In genomic region chr2:109243526-109244425, GRCh38 we compare ENCODE assay signal across 2 cellular contexts.
TF ChIP-seq lines count a peak whose summit lies in the region.

No MANE protein-coding gene starts in this region.

TF ChIP-seq in SK-N-SH, 30 proteins besides CTCF, POLR2A, EP300 and RAD21 (continued from another document):
- no peak for TF ChIP-seq POLR2AphosphoS5 (IDR thresholded peaks at IDR 0.05; ENCODE audit: low read depth, low read length)
- no peak for TF ChIP-seq TAF1 (IDR thresholded peaks at IDR 0.05; ENCODE audit: borderline replicate concordance, low read depth, low read length)
- no peak for TF ChIP-seq CHD2 (IDR thresholded peaks at IDR 0.05; ENCODE audit: low read length, partially characterized antibody)
- no peak for TF ChIP-seq IRF3 (IDR thresholded peaks at IDR 0.05; ENCODE audit: low read depth, low read length)
- TF ChIP-seq ELF1 (IDR thresholded peaks at IDR 0.05) = no peak
- TF ChIP-seq RFX5 (IDR thresholded peaks at IDR 0.05; ENCODE audit: low read length) = no peak
- TF ChIP-seq NFIC (IDR thresholded peaks at IDR 0.05; ENCODE audit: borderline replicate concordance) = no peak
- no peak for TF ChIP-seq SIN3A (IDR thresholded peaks at IDR 0.05; ENCODE audit: borderline replicate concordance, low read depth, low read length)
- no peak for TF ChIP-seq NRF1 (IDR thresholded peaks at IDR 0.05; ENCODE audit: low read depth, low read length)

TF ChIP-seq in SK-N-SH treated with all-trans-retinoic acid at 6 μM for 48 hours, 23 proteins besides CTCF, POLR2A, EP300 and RAD21 (continued from another document):
- TF ChIP-seq CSDC2 (CRISPR knock-in tag; IDR thresholded peaks at IDR 0.05) = no peak
- TF ChIP-seq ZNF565 (CRISPR knock-in tag; conservative IDR thresholded peaks at IDR 0.05; ENCODE audit: low read depth) = no peak
TF ChIP-seq in SK-N-SH treated with all-trans-retinoic acid at 6 μM for 48 hours: peak in this region for 0.
